Comparison of ENCODE assay signal across 11 cellular contexts in the genomic region with DNA sequence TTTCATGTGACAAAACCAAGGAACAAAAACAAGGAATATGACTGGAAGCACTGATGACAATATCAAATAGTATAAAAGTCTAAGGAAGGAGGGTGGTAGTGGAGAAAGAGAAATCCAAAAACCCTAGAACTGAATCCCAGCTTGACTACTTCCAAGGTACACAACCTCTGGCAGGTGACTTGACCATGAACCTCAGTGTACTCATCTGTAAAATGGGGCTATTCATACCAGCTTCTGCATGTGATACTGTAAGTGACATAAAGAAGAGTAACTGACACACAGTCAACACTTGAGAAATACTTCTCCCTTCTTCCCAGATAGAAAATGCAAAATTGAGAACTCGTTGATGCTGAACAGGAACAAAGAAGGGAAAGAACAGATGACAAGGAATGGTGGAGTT.
"Had no signal": no experiment of that assay in that cellular context is flagged by ENCODE, and none has a peak within 500 bp of the region (broad histone marks: within the 10 kb centered on the region; RNA-seq: fewer than 3 reads in every experiment).

No MANE protein-coding gene starts in this region.

- H3K36me3 ChIP-seq: esophagus squamous epithelium, heart right ventricle, right atrium auricular region, transverse colon, uterus, WERI-Rb-1 had no signal

- H3K4me3 ChIP-seq: body of pancreas, esophagus squamous epithelium, heart right ventricle, right atrium auricular region, testis, transverse colon, uterus had no signal

- H3K9ac ChIP-seq: parathyroid adenoma had no signal

- H3K79me2 ChIP-seq: parathyroid adenoma had no signal

- H2AFZ ChIP-seq: parathyroid adenoma had no signal

- DNase-seq: esophagus squamous epithelium had no signal

- ATAC-seq: stimulated activated naive CD8-positive, alpha-beta T cell treated with anti-CD3 and anti-CD28 coated beads, Interleukin-15, Interleukin-2, amounts not matched to agents 100 U/mL and 50 U/mL, for 24 hours had no signal

- H3K27ac ChIP-seq: body of pancreas, epithelial cell of prostate, esophagus squamous epithelium, heart right ventricle, parathyroid adenoma, right atrium auricular region, testis, transverse colon, uterus, WERI-Rb-1 had no signal

- H3K9me3 ChIP-seq: body of pancreas, esophagus squamous epithelium, heart right ventricle, right atrium auricular region, testis, transverse colon, uterus had no signal

- H3K4me1 ChIP-seq: parathyroid adenoma, uterus had no signal

- H3K27me3 ChIP-seq: body of pancreas, right atrium auricular region, testis, transverse colon, uterus had no signal
